ENCODE assay signal across 1 cellular context in the genomic region with DNA sequence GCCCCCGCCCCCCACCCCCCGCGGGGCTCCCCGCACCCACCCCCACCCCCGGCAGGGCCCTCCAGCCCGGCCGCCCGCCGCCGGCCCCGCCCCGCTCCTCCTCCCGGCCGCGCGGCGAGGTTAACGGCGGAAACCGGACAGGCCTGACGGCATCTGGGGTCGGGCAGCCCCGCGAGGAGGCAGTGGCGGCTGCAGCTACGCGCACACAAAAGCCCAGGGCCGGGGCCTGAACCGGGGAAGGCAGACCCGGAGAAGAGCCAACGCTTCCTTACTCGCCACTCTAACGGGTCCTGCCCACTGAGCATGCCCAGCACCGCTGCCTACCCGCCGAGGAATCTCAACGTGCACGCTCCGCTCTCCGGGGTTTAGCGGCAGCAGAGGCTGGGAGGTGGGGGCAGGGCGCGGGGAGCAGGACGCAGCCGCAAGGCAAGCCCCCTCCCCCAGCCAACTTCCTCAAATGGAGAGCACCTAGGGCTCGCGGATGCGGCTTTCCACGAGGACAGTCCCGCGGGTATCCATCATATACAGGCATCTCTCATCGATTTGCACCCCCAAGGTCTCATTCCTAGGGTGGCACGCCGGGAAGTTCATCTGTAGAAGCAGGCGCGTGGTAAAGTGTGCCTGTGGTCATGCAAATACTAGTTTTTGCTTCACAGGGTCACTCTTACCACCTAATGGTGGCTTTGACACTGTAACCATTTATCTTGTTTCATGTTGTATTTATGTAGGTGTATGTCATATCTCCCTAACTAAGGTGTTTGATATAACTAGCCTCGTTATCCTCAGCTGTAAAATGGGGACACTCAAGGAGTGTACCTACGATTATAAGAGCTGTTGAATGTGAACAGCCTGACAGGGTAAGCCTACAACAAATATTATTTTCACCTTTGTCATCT.
A peak's percentile ranks its signal among the peaks of the same experiment; 100 is the strongest.
TF ChIP-seq lines count a peak whose summit lies in the region.

A gene (minus strand): TSS at position 339 of the 896 bp plus-strand sequence. CDS start 761 bp downstream, outside the sequence.

TF ChIP-seq in HepG2, 621 proteins besides CTCF, POLR2A, EP300 and RAD21 (continued from another document and continues in another):
- TF ChIP-seq, protein P1, sequence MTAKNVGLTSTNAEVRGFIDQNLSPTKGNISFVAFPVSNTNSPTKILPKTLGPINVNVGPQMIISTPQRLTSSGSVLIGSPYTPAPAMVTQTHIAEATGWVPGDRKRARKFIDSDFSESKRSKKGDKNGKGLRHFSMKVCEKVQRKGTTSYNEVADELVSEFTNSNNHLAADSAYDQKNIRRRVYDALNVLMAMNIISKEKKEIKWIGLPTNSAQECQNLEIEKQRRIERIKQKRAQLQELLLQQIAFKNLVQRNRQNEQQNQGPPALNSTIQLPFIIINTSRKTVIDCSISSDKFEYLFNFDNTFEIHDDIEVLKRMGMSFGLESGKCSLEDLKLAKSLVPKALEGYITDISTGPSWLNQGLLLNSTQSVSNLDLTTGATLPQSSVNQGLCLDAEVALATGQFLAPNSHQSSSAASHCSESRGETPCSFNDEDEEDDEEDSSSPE (CRISPR knock-in tag; IDR thresholded peaks at IDR 0.05), result peak; percentile 89
- TF ChIP-seq, protein P2, sequence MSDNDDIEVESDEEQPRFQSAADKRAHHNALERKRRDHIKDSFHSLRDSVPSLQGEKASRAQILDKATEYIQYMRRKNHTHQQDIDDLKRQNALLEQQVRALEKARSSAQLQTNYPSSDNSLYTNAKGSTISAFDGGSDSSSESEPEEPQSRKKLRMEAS (IDR thresholded peaks at IDR 0.05), result peak; percentile 98
- no peak for TF ChIP-seq GPN1 (CRISPR knock-in tag; IDR thresholded peaks at IDR 0.05; ENCODE audit: borderline replicate concordance)
- TF ChIP-seq, protein P3, sequence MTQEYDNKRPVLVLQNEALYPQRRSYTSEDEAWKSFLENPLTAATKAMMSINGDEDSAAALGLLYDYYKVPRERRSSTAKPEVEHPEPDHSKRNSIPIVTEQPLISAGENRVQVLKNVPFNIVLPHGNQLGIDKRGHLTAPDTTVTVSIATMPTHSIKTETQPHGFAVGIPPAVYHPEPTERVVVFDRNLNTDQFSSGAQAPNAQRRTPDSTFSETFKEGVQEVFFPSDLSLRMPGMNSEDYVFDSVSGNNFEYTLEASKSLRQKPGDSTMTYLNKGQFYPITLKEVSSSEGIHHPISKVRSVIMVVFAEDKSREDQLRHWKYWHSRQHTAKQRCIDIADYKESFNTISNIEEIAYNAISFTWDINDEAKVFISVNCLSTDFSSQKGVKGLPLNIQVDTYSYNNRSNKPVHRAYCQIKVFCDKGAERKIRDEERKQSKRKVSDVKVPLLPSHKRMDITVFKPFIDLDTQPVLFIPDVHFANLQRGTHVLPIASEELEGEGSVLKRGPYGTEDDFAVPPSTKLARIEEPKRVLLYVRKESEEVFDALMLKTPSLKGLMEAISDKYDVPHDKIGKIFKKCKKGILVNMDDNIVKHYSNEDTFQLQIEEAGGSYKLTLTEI (CRISPR knock-in tag; conservative IDR thresholded peaks at IDR 0.05), result no peak
- TF ChIP-seq ZSCAN31 (CRISPR knock-in tag; IDR thresholded peaks at IDR 0.05; ENCODE audit: low read depth), result peak; percentile 99
- TF ChIP-seq TBL1XR1 (IDR thresholded peaks at IDR 0.05; ENCODE audit: borderline replicate concordance, low read length, partially characterized antibody), result no peak
- TF ChIP-seq, protein P4, sequence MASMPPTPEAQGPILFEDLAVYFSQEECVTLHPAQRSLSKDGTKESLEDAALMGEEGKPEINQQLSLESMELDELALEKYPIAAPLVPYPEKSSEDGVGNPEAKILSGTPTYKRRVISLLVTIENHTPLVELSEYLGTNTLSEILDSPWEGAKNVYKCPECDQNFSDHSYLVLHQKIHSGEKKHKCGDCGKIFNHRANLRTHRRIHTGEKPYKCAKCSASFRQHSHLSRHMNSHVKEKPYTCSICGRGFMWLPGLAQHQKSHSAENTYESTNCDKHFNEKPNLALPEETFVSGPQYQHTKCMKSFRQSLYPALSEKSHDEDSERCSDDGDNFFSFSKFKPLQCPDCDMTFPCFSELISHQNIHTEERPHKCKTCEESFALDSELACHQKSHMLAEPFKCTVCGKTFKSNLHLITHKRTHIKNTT (CRISPR knock-in tag; IDR thresholded peaks at IDR 0.05), result no peak
- TF ChIP-seq ZNF225 (CRISPR knock-in tag; IDR thresholded peaks at IDR 0.05), result no peak; the same call in none of the 2 replicates
- peak; percentile 89 for TF ChIP-seq MED13 (CRISPR knock-in tag; IDR thresholded peaks at IDR 0.05)
- TF ChIP-seq SOX5 (CRISPR knock-in tag; IDR thresholded peaks at IDR 0.05; ENCODE audit: borderline replicate concordance), result peak; percentile 84
- no peak for TF ChIP-seq ZNF484 (CRISPR knock-in tag; IDR thresholded peaks at IDR 0.05; ENCODE audit: borderline replicate concordance, low read depth)
- no peak for TF ChIP-seq GABPA (IDR thresholded peaks at IDR 0.05; ENCODE audit: low read depth, low read length)
- peak; percentile 77 for TF ChIP-seq GABPA (CRISPR knock-in tag; IDR thresholded peaks at IDR 0.05; ENCODE audit: low read depth)
- peak; percentile 89 for TF ChIP-seq POLR2G (IDR thresholded peaks at IDR 0.05; ENCODE audit: low read depth, low read length)
- peak; percentile 93 for TF ChIP-seq ZFX (CRISPR knock-in tag; IDR thresholded peaks at IDR 0.05; ENCODE audit: low read depth)
- TF ChIP-seq ZNF253 (CRISPR knock-in tag; IDR thresholded peaks at IDR 0.05; ENCODE audit: borderline replicate concordance), result peak; percentile 74; the same call in 1 of the 2 replicates
- TF ChIP-seq FOXO1 (CRISPR knock-in tag; IDR thresholded peaks at IDR 0.05), result peak; percentile 90
- no peak for TF ChIP-seq NBN (conservative IDR thresholded peaks at IDR 0.05)
- TF ChIP-seq EZH2 (conservative IDR thresholded peaks at IDR 0.05; ENCODE audit: low read depth, low read length), result no peak
- no peak for TF ChIP-seq ZNF703 (CRISPR knock-in tag; IDR thresholded peaks at IDR 0.05; ENCODE audit: borderline replicate concordance)
- TF ChIP-seq ZNF83 (CRISPR knock-in tag; IDR thresholded peaks at IDR 0.05; ENCODE audit: borderline replicate concordance), result peak; percentile 76; the same call in 1 of the 2 replicates
- TF ChIP-seq, protein P5, sequence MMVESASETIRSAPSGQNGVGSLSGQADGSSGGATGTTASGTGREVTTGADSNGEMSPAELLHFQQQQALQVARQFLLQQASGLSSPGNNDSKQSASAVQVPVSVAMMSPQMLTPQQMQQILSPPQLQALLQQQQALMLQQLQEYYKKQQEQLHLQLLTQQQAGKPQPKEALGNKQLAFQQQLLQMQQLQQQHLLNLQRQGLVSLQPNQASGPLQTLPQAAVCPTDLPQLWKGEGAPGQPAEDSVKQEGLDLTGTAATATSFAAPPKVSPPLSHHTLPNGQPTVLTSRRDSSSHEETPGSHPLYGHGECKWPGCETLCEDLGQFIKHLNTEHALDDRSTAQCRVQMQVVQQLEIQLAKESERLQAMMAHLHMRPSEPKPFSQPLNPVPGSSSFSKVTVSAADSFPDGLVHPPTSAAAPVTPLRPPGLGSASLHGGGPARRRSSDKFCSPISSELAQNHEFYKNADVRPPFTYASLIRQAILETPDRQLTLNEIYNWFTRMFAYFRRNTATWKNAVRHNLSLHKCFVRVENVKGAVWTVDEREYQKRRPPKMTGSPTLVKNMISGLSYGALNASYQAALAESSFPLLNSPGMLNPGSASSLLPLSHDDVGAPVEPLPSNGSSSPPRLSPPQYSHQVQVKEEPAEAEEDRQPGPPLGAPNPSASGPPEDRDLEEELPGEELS (CRISPR knock-in tag; IDR thresholded peaks at IDR 0.05), result peak; percentile 86
- TF ChIP-seq, protein P6, sequence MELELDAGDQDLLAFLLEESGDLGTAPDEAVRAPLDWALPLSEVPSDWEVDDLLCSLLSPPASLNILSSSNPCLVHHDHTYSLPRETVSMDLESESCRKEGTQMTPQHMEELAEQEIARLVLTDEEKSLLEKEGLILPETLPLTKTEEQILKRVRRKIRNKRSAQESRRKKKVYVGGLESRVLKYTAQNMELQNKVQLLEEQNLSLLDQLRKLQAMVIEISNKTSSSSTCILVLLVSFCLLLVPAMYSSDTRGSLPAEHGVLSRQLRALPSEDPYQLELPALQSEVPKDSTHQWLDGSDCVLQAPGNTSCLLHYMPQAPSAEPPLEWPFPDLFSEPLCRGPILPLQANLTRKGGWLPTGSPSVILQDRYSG (CRISPR knock-in tag; IDR thresholded peaks at IDR 0.05), result no peak
- TF ChIP-seq ZNF441 (CRISPR knock-in tag; IDR thresholded peaks at IDR 0.05; ENCODE audit: borderline replicate concordance), result peak; percentile 73; the same call in 1 of the 2 replicates
- TF ChIP-seq ZNF850 (CRISPR knock-in tag; conservative IDR thresholded peaks at IDR 0.05), result no peak
- peak; percentile 23; the same call in 1 of the 2 replicates for TF ChIP-seq SP2 (CRISPR knock-in tag; IDR thresholded peaks at IDR 0.05)
- TF ChIP-seq, protein P7, sequence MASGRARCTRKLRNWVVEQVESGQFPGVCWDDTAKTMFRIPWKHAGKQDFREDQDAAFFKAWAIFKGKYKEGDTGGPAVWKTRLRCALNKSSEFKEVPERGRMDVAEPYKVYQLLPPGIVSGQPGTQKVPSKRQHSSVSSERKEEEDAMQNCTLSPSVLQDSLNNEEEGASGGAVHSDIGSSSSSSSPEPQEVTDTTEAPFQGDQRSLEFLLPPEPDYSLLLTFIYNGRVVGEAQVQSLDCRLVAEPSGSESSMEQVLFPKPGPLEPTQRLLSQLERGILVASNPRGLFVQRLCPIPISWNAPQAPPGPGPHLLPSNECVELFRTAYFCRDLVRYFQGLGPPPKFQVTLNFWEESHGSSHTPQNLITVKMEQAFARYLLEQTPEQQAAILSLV (CRISPR knock-in tag; IDR thresholded peaks at IDR 0.05; ENCODE audit: borderline replicate concordance), result peak; percentile 97
- TF ChIP-seq ZNF776 (CRISPR knock-in tag; IDR thresholded peaks at IDR 0.05), result peak; percentile 91
- TF ChIP-seq DR1 (CRISPR knock-in tag; IDR thresholded peaks at IDR 0.05), result peak; percentile 79; the same call in 1 of the 2 replicates
- peak; percentile 89; the same call in 1 of the 2 replicates for TF ChIP-seq ZNF782 (CRISPR knock-in tag; IDR thresholded peaks at IDR 0.05; ENCODE audit: borderline replicate concordance)
- no peak for TF ChIP-seq ZSCAN12 (CRISPR knock-in tag; IDR thresholded peaks at IDR 0.05)
- 0 out of 2 replicates have a peak, but pooled peaks have one; percentile 77 for TF ChIP-seq ZNF510 (CRISPR knock-in tag; IDR thresholded peaks at IDR 0.05; ENCODE audit: low read depth)
- TF ChIP-seq ZNF235 (CRISPR knock-in tag; IDR thresholded peaks at IDR 0.05; ENCODE audit: borderline replicate concordance), result peak; percentile 90; the same call in 1 of the 2 replicates
- TF ChIP-seq ZNF605 (CRISPR knock-in tag; IDR thresholded peaks at IDR 0.05), result peak; percentile 97
- TF ChIP-seq ZNF547 (CRISPR knock-in tag; IDR thresholded peaks at IDR 0.05), result peak; percentile 92
- 0 out of 2 replicates have a peak, but pooled peaks have one; percentile 50 for TF ChIP-seq ZNF337 (CRISPR knock-in tag; IDR thresholded peaks at IDR 0.05; ENCODE audit: borderline replicate concordance, low read depth)
- TF ChIP-seq, protein P8, sequence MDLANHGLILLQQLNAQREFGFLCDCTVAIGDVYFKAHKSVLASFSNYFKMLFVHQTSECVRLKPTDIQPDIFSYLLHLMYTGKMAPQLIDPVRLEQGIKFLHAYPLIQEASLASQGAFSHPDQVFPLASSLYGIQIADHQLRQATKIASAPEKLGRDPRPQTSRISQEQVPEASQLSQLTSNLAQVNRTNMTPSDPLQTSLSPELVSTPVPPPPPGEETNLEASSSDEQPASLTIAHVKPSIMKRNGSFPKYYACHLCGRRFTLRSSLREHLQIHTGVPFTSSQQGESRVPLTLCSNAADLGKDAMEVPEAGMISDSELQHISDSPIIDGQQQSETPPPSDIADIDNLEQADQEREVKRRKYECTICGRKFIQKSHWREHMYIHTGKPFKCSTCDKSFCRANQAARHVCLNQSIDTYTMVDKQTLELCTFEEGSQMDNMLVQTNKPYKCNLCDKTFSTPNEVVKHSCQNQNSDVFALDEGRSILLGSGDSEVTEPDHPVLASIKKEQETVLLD (CRISPR knock-in tag; IDR thresholded peaks at IDR 0.05; ENCODE audit: low read depth), result peak; percentile 97
- peak; percentile 84; the same call in 1 of the 2 replicates for TF ChIP-seq SNAI1 (CRISPR knock-in tag; IDR thresholded peaks at IDR 0.05; ENCODE audit: borderline replicate concordance)
- TF ChIP-seq, protein P9, sequence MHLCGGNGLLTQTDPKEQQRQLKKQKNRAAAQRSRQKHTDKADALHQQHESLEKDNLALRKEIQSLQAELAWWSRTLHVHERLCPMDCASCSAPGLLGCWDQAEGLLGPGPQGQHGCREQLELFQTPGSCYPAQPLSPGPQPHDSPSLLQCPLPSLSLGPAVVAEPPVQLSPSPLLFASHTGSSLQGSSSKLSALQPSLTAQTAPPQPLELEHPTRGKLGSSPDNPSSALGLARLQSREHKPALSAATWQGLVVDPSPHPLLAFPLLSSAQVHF (CRISPR knock-in tag; IDR thresholded peaks at IDR 0.05), result peak; percentile 94
- TF ChIP-seq, protein P10, sequence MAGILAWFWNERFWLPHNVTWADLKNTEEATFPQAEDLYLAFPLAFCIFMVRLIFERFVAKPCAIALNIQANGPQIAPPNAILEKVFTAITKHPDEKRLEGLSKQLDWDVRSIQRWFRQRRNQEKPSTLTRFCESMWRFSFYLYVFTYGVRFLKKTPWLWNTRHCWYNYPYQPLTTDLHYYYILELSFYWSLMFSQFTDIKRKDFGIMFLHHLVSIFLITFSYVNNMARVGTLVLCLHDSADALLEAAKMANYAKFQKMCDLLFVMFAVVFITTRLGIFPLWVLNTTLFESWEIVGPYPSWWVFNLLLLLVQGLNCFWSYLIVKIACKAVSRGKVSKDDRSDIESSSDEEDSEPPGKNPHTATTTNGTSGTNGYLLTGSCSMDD (CRISPR knock-in tag; IDR thresholded peaks at IDR 0.05), result no peak
- TF ChIP-seq ZNF768 (CRISPR knock-in tag; IDR thresholded peaks at IDR 0.05), result peak; percentile 80
- peak; percentile 56 for TF ChIP-seq ZNF121 (CRISPR knock-in tag; IDR thresholded peaks at IDR 0.05)
- no peak; the same call in 1 of the 2 replicates for TF ChIP-seq SP140L (CRISPR knock-in tag; IDR thresholded peaks at IDR 0.05; ENCODE audit: borderline replicate concordance)
- no peak for TF ChIP-seq MBD4 (IDR thresholded peaks at IDR 0.05; ENCODE audit: borderline replicate concordance, low read length)
- peak; percentile 45 for TF ChIP-seq HNRNPH1 (optimal IDR thresholded peaks at IDR 0.05; ENCODE audit: low read depth, low read length)
- peak; percentile 80 for TF ChIP-seq GATAD2A (CRISPR knock-in tag; IDR thresholded peaks at IDR 0.05)
- peak; percentile 92 for TF ChIP-seq ZNF564 (CRISPR knock-in tag; IDR thresholded peaks at IDR 0.05)
- TF ChIP-seq U2AF2 (IDR thresholded peaks at IDR 0.05; ENCODE audit: low read depth, low read length), result 0 out of 2 replicates have a peak, but pooled peaks have one; percentile 56
